In the genomic region with DNA sequence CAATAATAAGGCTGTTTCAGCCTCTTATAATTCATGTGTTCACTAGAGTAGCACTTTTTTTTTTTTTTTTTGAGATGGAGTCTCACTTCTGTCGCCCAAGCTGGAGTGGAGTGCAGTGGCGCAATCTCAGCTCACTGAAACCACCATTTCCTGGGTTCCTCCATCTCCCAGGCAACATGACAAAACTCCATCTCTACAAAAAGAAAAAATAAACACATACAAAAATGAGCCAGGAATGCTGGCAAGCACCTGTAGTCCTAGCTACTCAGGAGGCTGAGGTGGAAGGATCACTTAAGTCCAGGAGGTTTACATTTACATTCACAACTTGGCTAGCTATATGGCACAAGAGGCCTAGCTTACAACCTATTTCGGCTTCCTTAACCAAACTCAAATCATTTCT, we compare ENCODE assay signal across 11 cellular contexts. TPM values are rescaled to one million over a fixed set of nuclear protein-coding genes. Genes with fewer than 3 reads are reported as not detected.
DNase-seq lines count a peak whose midpoint lies in the region.
"Had no signal": no experiment of that assay in that cellular context is flagged by ENCODE, and none has a peak within 500 bp of the region (broad histone marks: within the 10 kb centered on the region; RNA-seq: fewer than 3 reads in every experiment).

No MANE protein-coding gene starts in this region.

- peak overlapping the region; percentile 89 for H3K27ac Mint-ChIP-seq in activated naive CD4-positive, alpha-beta T cell treated with anti-CD3 and anti-CD28 coated beads for 36 hours

- CTCF ChIA-PET in activated naive CD4-positive, alpha-beta T cell treated with anti-CD3 and anti-CD28 coated beads for 36 hours (lab: Charles Lee) = interaction anchor here (1.6 kb wide), 1 partner anchor 116 kb away, joined by 5 read pairs; no protein-coding TSS in a partner anchor

- H3K36me3 ChIP-seq in effector memory CD4-positive, alpha-beta T cell (ENCODE audit: control insufficient read depth, insufficient read depth, low read length) = peaks cover 49% of the 10 kb centered on the region
- H3K36me3 ChIP-seq in stomach smooth muscle (ENCODE audit: control insufficient read depth in 2 of 2, insufficient read depth in 2 of 2, low read length in 2 of 2) = peaks cover 16 to 27% of the 10 kb centered on the region in 2 donors

- H3K4me1 Mint-ChIP-seq in activated naive CD4-positive, alpha-beta T cell treated with anti-CD3 and anti-CD28 coated beads for 36 hours (ENCODE audit: low read depth) = peaks cover 33% of the 10 kb centered on the region

- no peaks in the 10 kb centered on the region for H3K9me3 ChIP-seq in effector memory CD4-positive, alpha-beta T cell (ENCODE audit: control insufficient read depth, low read length)
- H3K9me3 ChIP-seq in stomach smooth muscle (ENCODE audit: control insufficient read depth in 2 of 2, low read length in 2 of 2) = no peaks in the 10 kb centered on the region
- H3K9me3 ChIP-seq: heart left ventricle had no signal

- intact Hi-C loops in activated naive CD4-positive, alpha-beta T cell treated with anti-CD3 and anti-CD28 coated beads for 36 hours (cut with micrococcal nuclease) = no loop called here

- H3K9ac ChIP-seq in stomach smooth muscle (ENCODE audit: low read length in 2 of 2) = no peak overlapping the region

- no peak overlapping the region for H3K4me3 Mint-ChIP-seq in activated naive CD4-positive, alpha-beta T cell treated with anti-CD3 and anti-CD28 coated beads for 36 hours
- H3K4me3 Mint-ChIP-seq: brain had no signal

- H3K9me3 Mint-ChIP-seq in activated naive CD4-positive, alpha-beta T cell treated with anti-CD3 and anti-CD28 coated beads for 36 hours = no peaks in the 10 kb centered on the region
- H3K9me3 Mint-ChIP-seq: brain had no signal

- no peaks in the 10 kb centered on the region for H3K27me3 ChIP-seq in effector memory CD4-positive, alpha-beta T cell (replicated peaks; ENCODE audit: control insufficient read depth, insufficient read depth, low read length, poor library complexity, severe bottlenecking)
- no peaks in the 10 kb centered on the region for H3K27me3 ChIP-seq in stomach smooth muscle (ENCODE audit: control insufficient read depth in 1 of 2, insufficient read depth in 2 of 2, low read length in 2 of 2)
- H3K27me3 ChIP-seq: heart left ventricle had no signal

- peaks cover 8% of the 10 kb centered on the region for H3K4me1 ChIP-seq in effector memory CD4-positive, alpha-beta T cell (ENCODE audit: control insufficient read depth, insufficient read depth, low read length, poor library complexity, severe bottlenecking)
- H3K4me1 ChIP-seq in stomach smooth muscle (ENCODE audit: control insufficient read depth, insufficient read depth, low read length) = peaks cover 15% of the 10 kb centered on the region

- no peaks in the 10 kb centered on the region for H3K27me3 Mint-ChIP-seq in activated naive CD4-positive, alpha-beta T cell treated with anti-CD3 and anti-CD28 coated beads for 36 hours (ENCODE audit: low read depth)
- H3K27me3 Mint-ChIP-seq: brain had no signal

- H3K27ac ChIP-seq in effector memory CD4-positive, alpha-beta T cell (ENCODE audit: insufficient read depth, low read length, poor library complexity, severe bottlenecking) = peak overlapping the region; percentile 32
- H3K27ac ChIP-seq in stomach smooth muscle (ENCODE audit: low read length) = peak overlapping the region; percentile 49

- H3K36me3 Mint-ChIP-seq in activated naive CD4-positive, alpha-beta T cell treated with anti-CD3 and anti-CD28 coated beads for 36 hours (ENCODE audit: low read depth) = peaks cover 34% of the 10 kb centered on the region

- H3K4me3 ChIP-seq in effector memory CD4-positive, alpha-beta T cell (ENCODE audit: insufficient read depth, low read depth, low read length, poor library complexity, severe bottlenecking) = no peak overlapping the region
- no peak overlapping the region for H3K4me3 ChIP-seq in stomach smooth muscle (ENCODE audit: low read length in 2 of 2)
- H3K4me3 ChIP-seq: heart left ventricle had no signal

- peak; percentile 33 for DNase-seq in activated naive CD4-positive, alpha-beta T cell treated with anti-CD3 and anti-CD28 coated beads for 36 hours
- DNase-seq in activated naive CD4-positive, alpha-beta T cell (lab: John Stamatoyannopoulos, UW) = no peak
- DNase-seq in NCI-H226 (peak; percentile 49), NOMO-1 (lab: John Stamatoyannopoulos, UW; ENCODE audit: unreplicated experiment in 2 of 2) (no peak), activated gamma-delta T cell treated with Interleukin-2 at 50 U/mL for 16 hours (no peak)
- DNase-seq in effector memory CD4-positive, alpha-beta T cell = no peak
- DNase-seq in activated CD4-positive, CD25-positive, alpha-beta regulatory T cell treated with anti-CD3 and anti-CD28 coated beads, Interleukin-2, amount 50 U/mL, for 72 hours = no peak
- DNase-seq: MM.1S had no signal

RNA-seq across cellular contexts. Expression of gene USP4, which starts 6.8 kb away (rescaled TPM):
- total RNA-seq in activated naive CD4-positive, alpha-beta T cell treated with anti-CD3 and anti-CD28 coated beads for 36 hours = 10 to 100 TPM; 68.0 to 69.7 TPM

RNA-seq across cellular contexts. Expression of gene GPX1, which starts 25.1 kb away (rescaled TPM):
- total RNA-seq in activated naive CD4-positive, alpha-beta T cell treated with anti-CD3 and anti-CD28 coated beads for 36 hours = 100 to 1,000 TPM; 198 to 202 TPM

RNA-seq across cellular contexts. Expression of gene C3orf62, which starts 56.1 kb away (rescaled TPM):
- total RNA-seq in activated naive CD4-positive, alpha-beta T cell treated with anti-CD3 and anti-CD28 coated beads for 36 hours = 1 to 10 TPM; 1.7 TPM

Comparison
In these comparisons a context has a peak if more than half of its experiments do, and no peak if none do; other contexts are left out.
1. DNase-seq: peak in activated naive CD4-positive, alpha-beta T cell treated with anti-CD3 and anti-CD28 coated beads for 36 hours (single experiment) and NCI-H226 (single experiment); none in activated naive CD4-positive, alpha-beta T cell (0 of 4), effector memory CD4-positive, alpha-beta T cell (0 of 3), activated CD4-positive, CD25-positive, alpha-beta regulatory T cell treated with anti-CD3 and anti-CD28 coated beads, Interleukin-2, amount 50 U/mL, for 72 hours (single experiment), NOMO-1 (0 of 2) and activated gamma-delta T cell treated with Interleukin-2 at 50 U/mL for 16 hours (single experiment).